Comparison of ENCODE assay signal across 1 cellular context in the genomic region with DNA sequence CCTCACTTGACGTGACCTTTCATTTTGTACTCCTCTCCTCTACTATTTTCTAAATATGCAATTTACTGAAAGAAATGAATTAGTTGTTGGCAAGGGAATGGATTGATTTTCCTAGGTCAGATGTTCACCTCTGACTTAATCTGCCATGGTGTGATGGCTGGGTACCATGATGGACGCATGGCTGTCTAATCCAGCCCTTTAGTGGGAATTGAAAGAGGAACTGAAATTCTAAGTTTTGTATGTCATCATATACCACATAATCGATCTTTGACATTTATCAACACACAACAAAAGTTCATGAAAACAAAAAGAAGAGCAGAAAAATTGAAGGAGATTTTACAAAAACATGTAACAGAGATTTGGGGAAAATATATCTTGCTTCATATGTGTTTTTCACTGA.
TF ChIP-seq lines count a peak whose summit lies in the region.

No MANE protein-coding gene starts in this region.

TF ChIP-seq in GM23338, 12 proteins besides CTCF, POLR2A, EP300 and RAD21 (continued from another document):
- no peak for TF ChIP-seq STAT1 (IDR thresholded peaks at IDR 0.05; ENCODE audit: unreplicated experiment)
- TF ChIP-seq JUNB (IDR thresholded peaks at IDR 0.05; ENCODE audit: unreplicated experiment) = no peak
- TF ChIP-seq, protein P1, sequence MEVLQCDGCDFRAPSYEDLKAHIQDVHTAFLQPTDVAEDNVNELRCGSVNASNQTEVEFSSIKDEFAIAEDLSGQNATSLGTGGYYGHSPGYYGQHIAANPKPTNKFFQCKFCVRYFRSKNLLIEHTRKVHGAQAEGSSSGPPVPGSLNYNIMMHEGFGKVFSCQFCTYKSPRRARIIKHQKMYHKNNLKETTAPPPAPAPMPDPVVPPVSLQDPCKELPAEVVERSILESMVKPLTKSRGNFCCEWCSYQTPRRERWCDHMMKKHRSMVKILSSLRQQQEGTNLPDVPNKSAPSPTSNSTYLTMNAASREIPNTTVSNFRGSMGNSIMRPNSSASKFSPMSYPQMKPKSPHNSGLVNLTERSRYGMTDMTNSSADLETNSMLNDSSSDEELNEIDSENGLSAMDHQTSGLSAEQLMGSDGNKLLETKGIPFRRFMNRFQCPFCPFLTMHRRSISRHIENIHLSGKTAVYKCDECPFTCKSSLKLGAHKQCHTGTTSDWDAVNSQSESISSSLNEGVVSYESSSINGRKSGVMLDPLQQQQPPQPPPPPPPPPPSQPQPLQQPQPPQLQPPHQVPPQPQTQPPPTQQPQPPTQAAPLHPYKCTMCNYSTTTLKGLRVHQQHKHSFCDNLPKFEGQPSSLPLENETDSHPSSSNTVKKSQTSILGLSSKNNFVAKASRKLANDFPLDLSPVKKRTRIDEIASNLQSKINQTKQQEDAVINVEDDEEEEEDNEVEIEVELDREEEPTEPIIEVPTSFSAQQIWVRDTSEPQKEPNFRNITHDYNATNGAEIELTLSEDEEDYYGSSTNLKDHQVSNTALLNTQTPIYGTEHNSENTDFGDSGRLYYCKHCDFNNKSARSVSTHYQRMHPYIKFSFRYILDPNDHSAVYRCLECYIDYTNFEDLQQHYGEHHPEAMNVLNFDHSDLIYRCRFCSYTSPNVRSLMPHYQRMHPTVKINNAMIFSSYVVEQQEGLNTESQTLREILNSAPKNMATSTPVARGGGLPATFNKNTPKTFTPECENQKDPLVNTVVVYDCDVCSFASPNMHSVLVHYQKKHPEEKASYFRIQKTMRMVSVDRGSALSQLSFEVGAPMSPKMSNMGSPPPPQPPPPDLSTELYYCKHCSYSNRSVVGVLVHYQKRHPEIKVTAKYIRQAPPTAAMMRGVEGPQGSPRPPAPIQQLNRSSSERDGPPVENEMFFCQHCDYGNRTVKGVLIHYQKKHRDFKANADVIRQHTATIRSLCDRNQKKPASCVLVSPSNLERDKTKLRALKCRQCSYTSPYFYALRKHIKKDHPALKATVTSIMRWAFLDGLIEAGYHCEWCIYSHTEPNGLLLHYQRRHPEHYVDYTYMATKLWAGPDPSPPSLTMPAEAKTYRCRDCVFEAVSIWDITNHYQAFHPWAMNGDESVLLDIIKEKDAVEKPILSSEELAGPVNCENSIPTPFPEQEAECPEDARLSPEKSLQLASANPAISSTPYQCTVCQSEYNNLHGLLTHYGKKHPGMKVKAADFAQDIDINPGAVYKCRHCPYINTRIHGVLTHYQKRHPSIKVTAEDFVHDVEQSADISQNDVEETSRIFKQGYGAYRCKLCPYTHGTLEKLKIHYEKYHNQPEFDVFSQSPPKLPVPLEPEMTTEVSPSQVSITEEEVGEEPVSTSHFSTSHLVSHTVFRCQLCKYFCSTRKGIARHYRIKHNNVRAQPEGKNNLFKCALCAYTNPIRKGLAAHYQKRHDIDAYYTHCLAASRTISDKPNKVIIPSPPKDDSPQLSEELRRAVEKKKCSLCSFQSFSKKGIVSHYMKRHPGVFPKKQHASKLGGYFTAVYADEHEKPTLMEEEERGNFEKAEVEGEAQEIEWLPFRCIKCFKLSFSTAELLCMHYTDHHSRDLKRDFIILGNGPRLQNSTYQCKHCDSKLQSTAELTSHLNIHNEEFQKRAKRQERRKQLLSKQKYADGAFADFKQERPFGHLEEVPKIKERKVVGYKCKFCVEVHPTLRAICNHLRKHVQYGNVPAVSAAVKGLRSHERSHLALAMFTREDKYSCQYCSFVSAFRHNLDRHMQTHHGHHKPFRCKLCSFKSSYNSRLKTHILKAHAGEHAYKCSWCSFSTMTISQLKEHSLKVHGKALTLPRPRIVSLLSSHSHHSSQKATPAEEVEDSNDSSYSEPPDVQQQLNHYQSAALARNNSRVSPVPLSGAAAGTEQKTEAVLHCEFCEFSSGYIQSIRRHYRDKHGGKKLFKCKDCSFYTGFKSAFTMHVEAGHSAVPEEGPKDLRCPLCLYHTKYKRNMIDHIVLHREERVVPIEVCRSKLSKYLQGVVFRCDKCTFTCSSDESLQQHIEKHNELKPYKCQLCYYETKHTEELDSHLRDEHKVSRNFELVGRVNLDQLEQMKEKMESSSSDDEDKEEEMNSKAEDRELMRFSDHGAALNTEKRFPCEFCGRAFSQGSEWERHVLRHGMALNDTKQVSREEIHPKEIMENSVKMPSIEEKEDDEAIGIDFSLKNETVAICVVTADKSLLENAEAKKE (CRISPR knock-in tag; IDR thresholded peaks at IDR 0.05) = no peak
